18 cellular contexts compared by ENCODE assay signal in the genomic region with DNA sequence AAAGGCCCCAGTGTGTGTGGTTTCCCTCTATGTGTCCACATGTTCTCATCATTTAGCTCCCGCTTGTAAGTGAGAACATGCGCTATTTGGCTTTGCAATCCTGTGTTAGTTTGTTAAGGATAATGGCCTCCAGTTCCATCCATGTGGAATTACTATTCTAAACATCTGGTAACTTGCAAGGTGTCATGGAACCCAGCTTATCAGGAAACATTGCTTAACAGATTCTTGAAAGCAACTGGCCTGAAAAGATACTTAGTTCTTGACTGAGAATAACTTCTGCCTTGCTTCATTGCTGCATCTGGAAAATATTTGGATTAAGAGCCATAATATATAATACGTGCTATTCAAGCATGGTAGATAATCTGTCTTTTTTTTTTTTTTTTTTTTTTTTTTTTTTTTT. TPM values are rescaled to one million over a fixed set of nuclear protein-coding genes. Genes with fewer than 3 reads are reported as not detected.
A peak's percentile ranks its signal among the peaks of the same experiment; 100 is the strongest.
DNase-seq lines count a peak whose midpoint lies in the region; ATAC-seq and TF ChIP-seq lines count a peak whose summit lies in the region.
"Had no signal": no experiment of that assay in that cellular context is flagged by ENCODE, and none has a peak within 500 bp of the region (broad histone marks: within the 10 kb centered on the region; RNA-seq: fewer than 3 reads in every experiment).

No MANE protein-coding gene starts in this region.

- peak overlapping the region; percentile 8 for H3K27ac Mint-ChIP-seq in progenitor cell of endocrine pancreas
- H3K27ac Mint-ChIP-seq in effector memory CD8-positive, alpha-beta T cell, result peak overlapping the region in 1 of 2 donors; percentile 45

- no peaks in the 10 kb centered on the region for H3K9me3 Mint-ChIP-seq in progenitor cell of endocrine pancreas (ENCODE audit: low read depth)
- H3K9me3 Mint-ChIP-seq in effector memory CD8-positive, alpha-beta T cell, result no peaks in the 10 kb centered on the region
- H3K9me3 Mint-ChIP-seq: IgD-negative memory B cell had no signal

- no peak overlapping the region for H3K4me3 Mint-ChIP-seq in progenitor cell of endocrine pancreas (ENCODE audit: low read depth)
- no peak overlapping the region for H3K4me3 Mint-ChIP-seq in effector memory CD8-positive, alpha-beta T cell

- TF ChIP-seq CTCF in fibroblast of the aortic adventitia (IDR thresholded peaks at IDR 0.05; ENCODE audit: insufficient read depth, low read length) (no peak), progenitor cell of endocrine pancreas (IDR thresholded peaks at IDR 0.05; ENCODE audit: unreplicated experiment) (no peak)

- peak; percentile 24 for DNase-seq in NCI-H2171 treated with DMSO at 0.1 percent for 48 hours (lab: John Stamatoyannopoulos, UW)
- no peak for DNase-seq in NCI-H2171 (lab: John Stamatoyannopoulos, UW)
- DNase-seq in MV-4-11 (lab: John Stamatoyannopoulos, UW), result peak; percentile 22
- DNase-seq in fibroblast of the aortic adventitia (ENCODE audit: low read depth), result peak; percentile 30
- DNase-seq in progenitor cell of endocrine pancreas (ENCODE audit: low spot score, unreplicated experiment), result no peak
- no peak for DNase-seq in effector memory CD8-positive, alpha-beta T cell
- DNase-seq: 8988T, DMS153, NCI-H1105 treated with DMSO at 0.1 percent for 48 hours, NCI-H1694 treated with DMSO at 0.1 percent for 48 hours, NCI-H446, NCI-H748 treated with DMSO at 0.1 percent for 48 hours, PC-3, SJCRH30 had no signal

- no peak overlapping the region for H3K4me3 ChIP-seq in fibroblast of the aortic adventitia (ENCODE audit: low read depth, low read length)
- H3K4me3 ChIP-seq: BLaER1, SJCRH30 had no signal

- peaks cover 4% of the 10 kb centered on the region for H3K4me1 Mint-ChIP-seq in progenitor cell of endocrine pancreas (ENCODE audit: low read depth)
- peaks cover 34 to 51% of the 10 kb centered on the region in 2 donors for H3K4me1 Mint-ChIP-seq in effector memory CD8-positive, alpha-beta T cell (ENCODE audit: low read depth in 2 of 2)

- H3K27me3 Mint-ChIP-seq in progenitor cell of endocrine pancreas, result no peaks in the 10 kb centered on the region
- no peaks in the 10 kb centered on the region for H3K27me3 Mint-ChIP-seq in effector memory CD8-positive, alpha-beta T cell
- H3K27me3 Mint-ChIP-seq: IgD-negative memory B cell had no signal

- ATAC-seq in GM21423 (IDR thresholded peaks at IDR 0.05; ENCODE audit: unreplicated experiment) (no peak), HG02798 (IDR thresholded peaks at IDR 0.05; ENCODE audit: poor library complexity, unreplicated experiment) (no peak)
- no peak for ATAC-seq in effector memory CD8-positive, alpha-beta T cell (replicated peaks)
- ATAC-seq: PC-3 had no signal

- peaks cover 26% of the 10 kb centered on the region for H3K36me3 Mint-ChIP-seq in progenitor cell of endocrine pancreas (ENCODE audit: insufficient read depth)
- H3K36me3 Mint-ChIP-seq in effector memory CD8-positive, alpha-beta T cell (ENCODE audit: insufficient read depth), result peaks cover 33% of the 10 kb centered on the region

RNA-seq across cellular contexts. Expression of a gene that starts 27.8 kb away (rescaled TPM):
- total RNA-seq in fibroblast of the aortic adventitia (ENCODE audit: low replicate concordance), result 81.0 and 131 TPM in 2 replicates
- total RNA-seq in progenitor cell of endocrine pancreas, result 138 and 140 TPM in 2 replicates

Comparison
In these comparisons a context has a peak if more than half of its experiments do, and no peak if none do; other contexts are left out.
1. DNase-seq: peak in NCI-H2171 treated with DMSO at 0.1 percent for 48 hours (single experiment), MV-4-11 (single experiment) and fibroblast of the aortic adventitia (single experiment); none in NCI-H2171 (single experiment), progenitor cell of endocrine pancreas (single experiment) and effector memory CD8-positive, alpha-beta T cell (0 of 3).